ENCODE assay signal across 8 cellular contexts in genomic region chr9:74496819-74497749, GRCh38. TPM values are rescaled to one million over a fixed set of nuclear protein-coding genes. Genes with fewer than 3 reads are reported as not detected.
DNase-seq lines count a peak whose midpoint lies in the region; ATAC-seq and TF ChIP-seq lines count a peak whose summit lies in the region.

TSS of gene RORB (plus strand) at chr9:74497335. CDS start at chr9:74497977, 642 bp downstream.

- 1% methylated on average over 40 to 48 of the region's 50 CpGs for WGBS in thyroid gland, 2 donors

- H3K27me3 Mint-ChIP-seq in activated naive CD4-positive, alpha-beta T cell treated with anti-CD3 and anti-CD28 coated beads, Interleukin-2, amount 10 ng/mL, durations not matched to agents 7 days and 5 days: peaks cover 55% of the 10 kb centered on the region

- intact Hi-C loops in thyroid gland (cut with DNase I): no loop called here

- ATAC-seq in HG02610 (IDR thresholded peaks at IDR 0.05; ENCODE audit: unreplicated experiment): peak; percentile 94

- no peak for TF ChIP-seq CTCF in fibroblast of pulmonary artery (IDR thresholded peaks at IDR 0.05; ENCODE audit: low read length, missing control alignments)
- no peak for TF ChIP-seq CTCF in thyroid gland (IDR thresholded peaks at IDR 0.05)

- peak within 1 kb of the TSS; percentile 12 for H3K27ac Mint-ChIP-seq in activated naive CD4-positive, alpha-beta T cell treated with anti-CD3 and anti-CD28 coated beads, Interleukin-2, amount 10 ng/mL, durations not matched to agents 7 days and 5 days

- H3K4me3 Mint-ChIP-seq in activated naive CD4-positive, alpha-beta T cell treated with anti-CD3 and anti-CD28 coated beads, Interleukin-2, amount 10 ng/mL, durations not matched to agents 7 days and 5 days: peak within 1 kb of the TSS; percentile 90

- CTCF ChIA-PET in activated naive CD4-positive, alpha-beta T cell treated with anti-CD3 and anti-CD28 coated beads, Interleukin-2, amount 10 ng/mL, durations not matched to agents 7 days and 5 days (lab: Charles Lee): no interaction called here

- no peaks in the 10 kb centered on the region for H3K27me3 ChIP-seq in thyroid gland

- no peaks in the 10 kb centered on the region for H3K9me3 ChIP-seq in thyroid gland

- H3K36me3 Mint-ChIP-seq in activated naive CD4-positive, alpha-beta T cell treated with anti-CD3 and anti-CD28 coated beads, Interleukin-2, amount 10 ng/mL, durations not matched to agents 7 days and 5 days: peaks cover 9% of the 10 kb centered on the region

- H3K36me3 ChIP-seq in thyroid gland: no peaks in the 10 kb centered on the region

- peak within 1 kb of the TSS in 1 of 3 donors; percentile 7 for H3K27ac ChIP-seq in thyroid gland

- H3K9me3 Mint-ChIP-seq in activated naive CD4-positive, alpha-beta T cell treated with anti-CD3 and anti-CD28 coated beads, Interleukin-2, amount 10 ng/mL, durations not matched to agents 7 days and 5 days: no peaks in the 10 kb centered on the region

- peak; percentile 53 for DNase-seq in activated naive CD4-positive, alpha-beta T cell treated with anti-CD3 and anti-CD28 coated beads, Interleukin-2, amount 10 ng/mL, durations not matched to agents 7 days and 5 days
- DNase-seq in activated naive CD4-positive, alpha-beta T cell (lab: John Stamatoyannopoulos, UW): no peak
- DNase-seq in NCI-H1105 (lab: John Stamatoyannopoulos, UW) (peak; percentile 71), fibroblast of pulmonary artery (ENCODE audit: low read depth) (peak; percentile 38), myocyte (ENCODE audit: low read depth) (peak; percentile 47), thyroid gland (peak; percentile 80 to 84)
- DNase-seq in activated T-cell treated with anti-CD3 and anti-CD28 coated beads, Interleukin-2, amount 50 U/mL, for 1 hour: peak; percentile 29

- peaks cover 14 to 19% of the 10 kb centered on the region in 2 donors for H3K4me1 ChIP-seq in thyroid gland

- peaks cover 31% of the 10 kb centered on the region for H3K4me1 Mint-ChIP-seq in activated naive CD4-positive, alpha-beta T cell treated with anti-CD3 and anti-CD28 coated beads, Interleukin-2, amount 10 ng/mL, durations not matched to agents 7 days and 5 days

- TF ChIP-seq POLR2A in thyroid gland (IDR thresholded peaks at IDR 0.05): peak in 1 of 2 donors; percentile 67

- peak within 1 kb of the TSS; percentile 70 for H3K4me3 ChIP-seq in fibroblast of pulmonary artery (replicated peaks; ENCODE audit: low read depth, low read length)
- H3K4me3 ChIP-seq in thyroid gland (replicated peaks in 1 of 3): peak within 1 kb of the TSS; percentile 43 to 84 (median 53)

RNA-seq across cellular contexts. Expression of gene RORB, which starts in this region (rescaled TPM):
- total RNA-seq in myocyte (not detected in 2 replicates), thyroid gland (1 to 10 TPM in 3 of 4 donors, under 1 TPM in 1; 0.27 to 1.8 (median 1.3) TPM)
- not detected for polyA plus RNA-seq in myocyte (2012)

Comparison
In these comparisons a context has a peak if more than half of its experiments do, and no peak if none do; other contexts are left out.
1. DNase-seq: peak in activated naive CD4-positive, alpha-beta T cell treated with anti-CD3 and anti-CD28 coated beads, Interleukin-2, amount 10 ng/mL, durations not matched to agents 7 days and 5 days (single experiment), NCI-H1105 (single experiment), activated T-cell treated with anti-CD3 and anti-CD28 coated beads, Interleukin-2, amount 50 U/mL, for 1 hour (single experiment), fibroblast of pulmonary artery (single experiment) and thyroid gland (2 of 2); none in activated naive CD4-positive, alpha-beta T cell (0 of 4).
2. Peak in DNase-seq in myocyte; RNA of the gene not detected or under 1 TPM.